ENCODE assay signal across 1 cellular context in the genomic region with DNA sequence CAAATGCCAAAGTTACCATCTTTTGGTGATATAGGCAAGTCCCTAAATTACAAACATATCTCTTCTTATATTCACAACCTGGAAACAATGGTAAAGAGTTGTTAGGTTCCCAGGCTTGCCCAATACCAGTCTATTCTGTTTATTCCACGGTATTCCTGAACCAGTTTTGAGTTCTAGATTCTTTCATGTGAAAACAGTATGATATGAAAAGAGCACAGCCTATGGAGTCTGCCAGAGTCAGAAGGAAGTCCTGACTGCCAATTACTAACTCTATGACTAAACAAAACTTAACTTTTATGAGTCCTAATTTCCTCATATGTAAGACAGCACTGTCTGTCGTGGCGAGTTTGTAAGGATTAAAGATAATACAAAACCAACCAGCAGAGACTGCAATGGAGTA.
TF ChIP-seq lines count a peak whose summit lies in the region.

No MANE protein-coding gene starts in this region.

TF ChIP-seq in SK-N-SH, 30 proteins besides CTCF, POLR2A, EP300 and RAD21 (continued from another document):
- TF ChIP-seq GATA2 (CRISPR knock-in tag; IDR thresholded peaks at IDR 0.05) (no peak), NFIC (IDR thresholded peaks at IDR 0.05; ENCODE audit: borderline replicate concordance) (no peak), FOXJ3 (CRISPR knock-in tag; IDR thresholded peaks at IDR 0.05) (no peak), NRF1 (IDR thresholded peaks at IDR 0.05; ENCODE audit: low read depth, low read length) (no peak), MXI1 (IDR thresholded peaks at IDR 0.05; ENCODE audit: low read depth, low read length) (no peak), MEF2A (IDR thresholded peaks at IDR 0.05; ENCODE audit: borderline replicate concordance, low read depth) (no peak)
